Comparison of ENCODE assay signal across 1 cellular context in the genomic region with DNA sequence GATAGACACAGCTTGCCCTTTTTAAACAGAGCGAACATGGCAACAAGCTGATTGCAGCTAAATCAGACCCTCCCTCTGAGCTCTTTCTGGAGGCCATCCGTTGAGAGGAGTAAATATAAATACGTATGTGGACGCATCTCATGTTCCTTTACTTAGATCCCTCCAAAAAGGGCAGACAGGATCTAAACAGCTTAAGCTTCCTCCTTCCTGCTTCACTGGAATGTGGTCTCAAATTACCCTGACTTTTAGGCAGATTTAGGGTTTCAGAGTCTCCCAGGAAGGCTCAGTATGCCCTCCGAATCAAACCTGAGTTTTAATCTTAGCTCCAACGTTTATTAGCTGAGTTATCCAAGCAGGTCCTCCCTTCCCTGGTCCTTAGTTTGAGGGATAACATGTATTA.
TF ChIP-seq lines count a peak whose summit lies in the region.

No MANE protein-coding gene starts in this region.

TF ChIP-seq in GM23338, 12 proteins besides CTCF, POLR2A, EP300 and RAD21:
- no peak for TF ChIP-seq ZNF462 (CRISPR knock-in tag; IDR thresholded peaks at IDR 0.05)
- no peak for TF ChIP-seq ZNF114 (CRISPR knock-in tag; IDR thresholded peaks at IDR 0.05)
- TF ChIP-seq ZNF331 (CRISPR knock-in tag; IDR thresholded peaks at IDR 0.05; ENCODE audit: low read depth): no peak
- no peak for TF ChIP-seq EZH2 (IDR thresholded peaks at IDR 0.05; ENCODE audit: low read depth, unreplicated experiment)
- TF ChIP-seq JUNB (IDR thresholded peaks at IDR 0.05; ENCODE audit: unreplicated experiment): no peak
- TF ChIP-seq REST (IDR thresholded peaks at IDR 0.05; ENCODE audit: unreplicated experiment): no peak
- no peak for TF ChIP-seq CREB1 (CRISPR knock-in tag; IDR thresholded peaks at IDR 0.05; ENCODE audit: low read depth)
- no peak for TF ChIP-seq NANOG (IDR thresholded peaks at IDR 0.05; ENCODE audit: borderline replicate concordance)
- TF ChIP-seq POLR2AphosphoS5 (IDR thresholded peaks at IDR 0.05; ENCODE audit: low read depth): no peak
- TF ChIP-seq STAT1 (IDR thresholded peaks at IDR 0.05; ENCODE audit: unreplicated experiment): no peak
